In genomic region chr6:110930795-110931194, GRCh38 we compare ENCODE assay signal across 28 cellular contexts.
"Had no signal": no experiment of that assay in that cellular context is flagged by ENCODE, and none has a peak within 500 bp of the region (broad histone marks: within the 10 kb centered on the region; RNA-seq: fewer than 3 reads in every experiment).

No MANE protein-coding gene starts in this region.

- H3K27me3 Mint-ChIP-seq: stimulated activated naive CD8-positive, alpha-beta T cell treated with anti-CD3 and anti-CD28 coated beads, Interleukin-15, amount 100 ng/mL, for 72 hours had no signal

- DNase-seq: dermis blood vessel endothelial cell; effector memory CD4-positive, alpha-beta T cell; foreskin keratinocyte; heart right ventricle; hippocampal formation; immature natural killer cell; islet precursor cell; left ventricle myocardium superior; lower lobe of right lung; retina; stimulated activated CD4-positive, alpha-beta T cell treated with anti-CD3 and anti-CD28 coated beads, Interleukin-12 subunit alpha, Interleukin-12 subunit beta, amount 100 ng/mL, for 4 hours; stimulated activated CD4-positive, alpha-beta T cell treated with anti-CD3 and anti-CD28 coated beads, Interleukin-1b, Interleukin-23, amount 100 ng/mL, for 48 hours; stimulated activated CD4-positive, alpha-beta T cell treated with anti-CD3 and anti-CD28 coated beads, Interleukin-4, amount 100 ng/mL, for 1 hour; stimulated activated CD8-positive, alpha-beta memory T cell treated with anti-CD3 and anti-CD28 coated beads, Interleukin-4, amount 100 ng/mL, for 48 hours; stimulated activated naive CD4-positive, alpha-beta T cell; stimulated activated naive CD8-positive, alpha-beta T cell treated with anti-CD3 and anti-CD28 coated beads, Interleukin-15, amount 100 ng/mL, for 72 hours; transverse colon; upper lobe of right lung; uterus had no signal

- ATAC-seq: foreskin keratinocyte, gastroesophageal sphincter, heart right ventricle, left ventricle myocardium superior, lower lobe of right lung, sciatic nerve, upper lobe of right lung had no signal

- H3K36me3 Mint-ChIP-seq: immature natural killer cell, neural progenitor cell had no signal

- H2AFZ ChIP-seq: neural progenitor cell had no signal

- H3K4me1 ChIP-seq: esophagus muscularis mucosa, foreskin keratinocyte, gastroesophageal sphincter, lower lobe of right lung, neural progenitor cell, suprapubic skin, transverse colon, upper lobe of right lung, uterus had no signal

- H3K4me3 ChIP-seq: coronary artery, esophagus muscularis mucosa, gastroesophageal sphincter, heart right ventricle, lower lobe of right lung, neural progenitor cell, smooth muscle cell, suprapubic skin, transverse colon, upper lobe of right lung, uterus had no signal

- H3K9ac ChIP-seq: neural progenitor cell had no signal

- H3K9me3 Mint-ChIP-seq: immature natural killer cell; nephron; neural progenitor cell; stimulated activated naive CD8-positive, alpha-beta T cell treated with anti-CD3 and anti-CD28 coated beads, Interleukin-15, amount 100 ng/mL, for 72 hours had no signal

- H3K4me2 ChIP-seq: neural progenitor cell, smooth muscle cell had no signal

- H3K36me3 ChIP-seq: esophagus muscularis mucosa, gastroesophageal sphincter, heart right ventricle, lower lobe of right lung, neural progenitor cell, suprapubic skin, transverse colon, upper lobe of right lung, uterus had no signal

- H3K9me3 ChIP-seq: esophagus muscularis mucosa, gastroesophageal sphincter, heart right ventricle, lower lobe of right lung, suprapubic skin, transverse colon, upper lobe of right lung, uterus had no signal

- H3K27ac ChIP-seq: coronary artery, esophagus muscularis mucosa, foreskin keratinocyte, gastroesophageal sphincter, lower lobe of right lung, neural progenitor cell, suprapubic skin, transverse colon, upper lobe of right lung, uterus had no signal

- H3K27ac Mint-ChIP-seq: nephron, neural progenitor cell had no signal

- H3K27me3 ChIP-seq: esophagus muscularis mucosa, foreskin keratinocyte, gastroesophageal sphincter, heart right ventricle, neural progenitor cell, suprapubic skin, transverse colon, upper lobe of right lung, uterus had no signal

- H3K4me3 Mint-ChIP-seq: immature natural killer cell; nephron; neural progenitor cell; stimulated activated naive CD8-positive, alpha-beta T cell treated with anti-CD3 and anti-CD28 coated beads, Interleukin-15, amount 100 ng/mL, for 72 hours had no signal

- FAIRE-seq: endothelial cell of umbilical vein had no signal

- H3K4me1 Mint-ChIP-seq: immature natural killer cell, nephron, neural progenitor cell had no signal
